In genomic region chr14:102314242-102315011, GRCh38 we compare ENCODE assay signal across 8 cellular contexts. TPM values are rescaled to one million over a fixed set of nuclear protein-coding genes. Genes with fewer than 3 reads are reported as not detected.
DNase-seq lines count a peak whose midpoint lies in the region; ATAC-seq, FAIRE-seq and TF ChIP-seq lines count a peak whose summit lies in the region.

No MANE protein-coding gene starts in this region.

- H3K4me1 Mint-ChIP-seq in neural progenitor cell, result peaks cover 50% of the 10 kb centered on the region

- H3K4me2 ChIP-seq in neural progenitor cell, result peak overlapping the region; percentile 79

- H3K36me3 ChIP-seq in neural progenitor cell (no peaks in the 10 kb centered on the region), stomach (no peaks in the 10 kb centered on the region)

- intact Hi-C loops in stomach (cut with DNase I; ENCODE audit: low total_unique reads), result loop anchor here (5.0 kb wide), 1 partner anchor 77 kb away; no protein-coding TSS in a partner anchor

- no peak for TF ChIP-seq POLR2A in stomach (IDR thresholded peaks at IDR 0.05)

- no peak for FAIRE-seq in RCC 7860 (lab: Jason Lieb, UNC)

- H3K4me1 ChIP-seq in foreskin keratinocyte (no peaks in the 10 kb centered on the region), neural progenitor cell (peaks cover 18% of the 10 kb centered on the region), stomach (peaks cover 10 to 45% (median 39%) of the 10 kb centered on the region in 4 donors)

- no peak overlapping the region for H3K9ac ChIP-seq in neural progenitor cell

- peak overlapping the region; percentile 86 for H2AFZ ChIP-seq in neural progenitor cell (replicated peaks)

- H3K9me3 ChIP-seq in neural progenitor cell (ENCODE audit: low read depth) (no peaks in the 10 kb centered on the region), stomach (no peaks in the 10 kb centered on the region)

- peak overlapping the region; percentile 81 for H3K4me3 Mint-ChIP-seq in neural progenitor cell

- peaks cover 5% of the 10 kb centered on the region for H3K9me3 Mint-ChIP-seq in neural progenitor cell

- no peak overlapping the region for H3K27ac ChIP-seq in foreskin keratinocyte
- no peak overlapping the region for H3K27ac ChIP-seq in neural progenitor cell
- peak overlapping the region in 3 of 5 donors; percentile 31 to 56 (median 34) for H3K27ac ChIP-seq in stomach

- no peaks in the 10 kb centered on the region for H4K20me1 ChIP-seq in neural progenitor cell (ENCODE audit: low read depth)

- peaks cover 33% of the 10 kb centered on the region for H3F3A ChIP-seq in neural progenitor cell (ENCODE audit: low read depth)

- ATAC-seq in GM21447 (IDR thresholded peaks at IDR 0.05; ENCODE audit: unreplicated experiment) (peak; percentile 45), foreskin keratinocyte (peak; percentile 64)

- H3K36me3 Mint-ChIP-seq in neural progenitor cell, result no peaks in the 10 kb centered on the region

- TF ChIP-seq CTCF in foreskin keratinocyte (conservative IDR thresholded peaks at IDR 0.05), result peak; percentile 98
- peak; percentile 98 for TF ChIP-seq CTCF in neural progenitor cell (IDR thresholded peaks at IDR 0.05)
- TF ChIP-seq CTCF in stomach (IDR thresholded peaks at IDR 0.05), result peak in 5 of 7 experiments; percentile 85 to 95 (median 92)

- no peaks in the 10 kb centered on the region for H3K79me2 ChIP-seq in neural progenitor cell (ENCODE audit: low read depth)

- WGBS in stomach, 5 donors, result 6 to 9% (median 7%) methylated on average over 43 to 52 of the region's 52 CpGs

- H3K27me3 ChIP-seq in foreskin keratinocyte (no peaks in the 10 kb centered on the region), neural progenitor cell (peaks cover 22% of the 10 kb centered on the region), stomach (no peaks in the 10 kb centered on the region)

- H3K27me3 Mint-ChIP-seq in neural progenitor cell (ENCODE audit: insufficient read depth, low read depth), result peaks cover 22% of the 10 kb centered on the region

- DNase-seq in DMS 273 treated with DMSO at 0.1 percent for 48 hours (lab: John Stamatoyannopoulos, UW) (peak; percentile 55), RCC 7860 (ENCODE audit: low spot score) (peak; percentile 50), foreskin keratinocyte (peak in 1 of 2 donors; percentile 69), neural progenitor cell (ENCODE audit: low spot score) (peak; percentile 88), stomach (peak; percentile 85)
- peak; percentile 75 for DNase-seq in activated effector memory CD4-positive, alpha-beta T cell treated with Interleukin-2 at 50 U/mL for 16 hours

- TF ChIP-seq EP300 in Ishikawa (IDR thresholded peaks at IDR 0.05; ENCODE audit: borderline replicate concordance), result 0 out of 2 replicates have a peak, but pooled peaks have one; percentile 14
- TF ChIP-seq EP300 in stomach (IDR thresholded peaks at IDR 0.05), result no peak

- H3K27ac Mint-ChIP-seq in neural progenitor cell, result peak overlapping the region; percentile 28

- H3K4me3 ChIP-seq in neural progenitor cell (peak overlapping the region; percentile 58), stomach (peak overlapping the region; percentile 37 to 57 (median 46))

- peak; percentile 93 for TF ChIP-seq RAD21 in Ishikawa (IDR thresholded peaks at IDR 0.05; ENCODE audit: low read depth)

TF ChIP-seq in Ishikawa, 13 proteins besides CTCF, POLR2A, EP300 and RAD21:
- TF ChIP-seq, protein P1, sequence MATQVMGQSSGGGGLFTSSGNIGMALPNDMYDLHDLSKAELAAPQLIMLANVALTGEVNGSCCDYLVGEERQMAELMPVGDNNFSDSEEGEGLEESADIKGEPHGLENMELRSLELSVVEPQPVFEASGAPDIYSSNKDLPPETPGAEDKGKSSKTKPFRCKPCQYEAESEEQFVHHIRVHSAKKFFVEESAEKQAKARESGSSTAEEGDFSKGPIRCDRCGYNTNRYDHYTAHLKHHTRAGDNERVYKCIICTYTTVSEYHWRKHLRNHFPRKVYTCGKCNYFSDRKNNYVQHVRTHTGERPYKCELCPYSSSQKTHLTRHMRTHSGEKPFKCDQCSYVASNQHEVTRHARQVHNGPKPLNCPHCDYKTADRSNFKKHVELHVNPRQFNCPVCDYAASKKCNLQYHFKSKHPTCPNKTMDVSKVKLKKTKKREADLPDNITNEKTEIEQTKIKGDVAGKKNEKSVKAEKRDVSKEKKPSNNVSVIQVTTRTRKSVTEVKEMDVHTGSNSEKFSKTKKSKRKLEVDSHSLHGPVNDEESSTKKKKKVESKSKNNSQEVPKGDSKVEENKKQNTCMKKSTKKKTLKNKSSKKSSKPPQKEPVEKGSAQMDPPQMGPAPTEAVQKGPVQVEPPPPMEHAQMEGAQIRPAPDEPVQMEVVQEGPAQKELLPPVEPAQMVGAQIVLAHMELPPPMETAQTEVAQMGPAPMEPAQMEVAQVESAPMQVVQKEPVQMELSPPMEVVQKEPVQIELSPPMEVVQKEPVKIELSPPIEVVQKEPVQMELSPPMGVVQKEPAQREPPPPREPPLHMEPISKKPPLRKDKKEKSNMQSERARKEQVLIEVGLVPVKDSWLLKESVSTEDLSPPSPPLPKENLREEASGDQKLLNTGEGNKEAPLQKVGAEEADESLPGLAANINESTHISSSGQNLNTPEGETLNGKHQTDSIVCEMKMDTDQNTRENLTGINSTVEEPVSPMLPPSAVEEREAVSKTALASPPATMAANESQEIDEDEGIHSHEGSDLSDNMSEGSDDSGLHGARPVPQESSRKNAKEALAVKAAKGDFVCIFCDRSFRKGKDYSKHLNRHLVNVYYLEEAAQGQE (IDR thresholded peaks at IDR 0.05; ENCODE audit: low read depth), result no peak
- TF ChIP-seq NFIC (IDR thresholded peaks at IDR 0.05), result 0 out of 2 replicates have a peak, but pooled peaks have one; percentile 8
- no peak for TF ChIP-seq EGR1 (IDR thresholded peaks at IDR 0.05)
- TF ChIP-seq FOXM1 (IDR thresholded peaks at IDR 0.05; ENCODE audit: borderline replicate concordance, low read depth), result no peak
- TF ChIP-seq, protein P2, sequence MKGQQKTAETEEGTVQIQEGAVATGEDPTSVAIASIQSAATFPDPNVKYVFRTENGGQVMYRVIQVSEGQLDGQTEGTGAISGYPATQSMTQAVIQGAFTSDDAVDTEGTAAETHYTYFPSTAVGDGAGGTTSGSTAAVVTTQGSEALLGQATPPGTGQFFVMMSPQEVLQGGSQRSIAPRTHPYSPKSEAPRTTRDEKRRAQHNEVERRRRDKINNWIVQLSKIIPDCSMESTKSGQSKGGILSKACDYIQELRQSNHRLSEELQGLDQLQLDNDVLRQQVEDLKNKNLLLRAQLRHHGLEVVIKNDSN (IDR thresholded peaks at IDR 0.05), result peak; percentile 83
- no peak for TF ChIP-seq TAF1 (IDR thresholded peaks at IDR 0.05; ENCODE audit: low read depth)
- TF ChIP-seq CEBPB (IDR thresholded peaks at IDR 0.05), result no peak
- TF ChIP-seq ZBTB7A (IDR thresholded peaks at IDR 0.05; ENCODE audit: low read depth), result peak; percentile 70
- 0 out of 2 replicates have a peak, but pooled peaks have one; percentile 6 for TF ChIP-seq TEAD4 (IDR thresholded peaks at IDR 0.05)
- TF ChIP-seq, protein P3, sequence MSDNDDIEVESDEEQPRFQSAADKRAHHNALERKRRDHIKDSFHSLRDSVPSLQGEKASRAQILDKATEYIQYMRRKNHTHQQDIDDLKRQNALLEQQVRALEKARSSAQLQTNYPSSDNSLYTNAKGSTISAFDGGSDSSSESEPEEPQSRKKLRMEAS (IDR thresholded peaks at IDR 0.05), result peak; percentile 97
- TF ChIP-seq TCF12 (IDR thresholded peaks at IDR 0.05; ENCODE audit: low read depth), result no peak; the same call in 1 of the 2 replicates
- no peak for TF ChIP-seq CREB1 (IDR thresholded peaks at IDR 0.05; ENCODE audit: low read depth)
- TF ChIP-seq YY1 (IDR thresholded peaks at IDR 0.05; ENCODE audit: low read depth), result 0 out of 2 replicates have a peak, but pooled peaks have one; percentile 55
TF ChIP-seq in Ishikawa: peak in this region for 6.

RNA-seq across cellular contexts. Expression of gene ZNF839, which starts 5.1 kb away (rescaled TPM):
- total RNA-seq in foreskin keratinocyte (8.0 and 10.2 TPM in 2 replicates), neural progenitor cell (ENCODE audit: low replicate concordance) (13.7 and 22.6 TPM in 2 replicates), stomach (100 to 1,000 TPM in 1 of 5 donors, 10 to 100 TPM in 3, 1 to 10 TPM in 1; 8.8 to 116 (median 15.8) TPM)
- polyA plus RNA-seq in foreskin keratinocyte (6.5 and 7.4 TPM in 2 replicates), stomach (10 to 100 TPM in 1 of 3 donors, 1 to 10 TPM in 2; 5.5 to 10.2 (median 5.9) TPM)

RNA-seq across cellular contexts. Expression of gene MOK, which starts 9.5 kb away (rescaled TPM):
- total RNA-seq in foreskin keratinocyte (22.1 and 28.9 TPM in 2 replicates), neural progenitor cell (ENCODE audit: low replicate concordance) (9.3 and 9.9 TPM in 2 replicates), stomach (10 to 100 TPM; 10.7 to 46.9 (median 19.3) TPM)
- polyA plus RNA-seq in foreskin keratinocyte (20.1 and 27.6 TPM in 2 replicates), stomach (10 to 100 TPM in 1 of 3 donors, 1 to 10 TPM in 2; 4.2 to 13.2 (median 9.8) TPM)

RNA-seq across cellular contexts. Expression of gene CINP, which starts 48.3 kb away (rescaled TPM):
- total RNA-seq in foreskin keratinocyte (44.0 and 44.8 TPM in 2 replicates), neural progenitor cell (ENCODE audit: low replicate concordance) (30.4 and 53.5 TPM in 2 replicates), stomach (10 to 100 TPM in 3 of 5 donors, 1 to 10 TPM in 1, under 1 TPM in 1; 0.29 to 56.2 (median 13.8) TPM)
- polyA plus RNA-seq in foreskin keratinocyte (52.8 and 55.3 TPM in 2 replicates), stomach (10 to 100 TPM; 38.7 to 65.5 (median 44.0) TPM)

RNA-seq across cellular contexts. Expression of gene TECPR2, which starts 48.3 kb away (rescaled TPM):
- total RNA-seq in foreskin keratinocyte (10.4 and 10.6 TPM in 2 replicates), neural progenitor cell (ENCODE audit: low replicate concordance) (8.4 and 13.1 TPM in 2 replicates), stomach (100 to 1,000 TPM in 1 of 5 donors, 10 to 100 TPM in 3, 1 to 10 TPM in 1; 9.8 to 110 (median 21.1) TPM)
- polyA plus RNA-seq in foreskin keratinocyte (3.3 and 3.4 TPM in 2 replicates), stomach (1 to 10 TPM; 2.6 to 5.9 (median 4.7) TPM)

Comparison
In these comparisons a context has a peak if more than half of its experiments do, and no peak if none do; other contexts are left out.
1. H3K27ac ChIP-seq: peak in stomach (3 of 5); none in foreskin keratinocyte (single experiment) and neural progenitor cell (single experiment).
2. Peak in every context shown above with its lines, with median percentiles within 50 percentile points of each other: CTCF ChIP-seq.